8 cellular contexts compared by ENCODE assay signal in the genomic region with DNA sequence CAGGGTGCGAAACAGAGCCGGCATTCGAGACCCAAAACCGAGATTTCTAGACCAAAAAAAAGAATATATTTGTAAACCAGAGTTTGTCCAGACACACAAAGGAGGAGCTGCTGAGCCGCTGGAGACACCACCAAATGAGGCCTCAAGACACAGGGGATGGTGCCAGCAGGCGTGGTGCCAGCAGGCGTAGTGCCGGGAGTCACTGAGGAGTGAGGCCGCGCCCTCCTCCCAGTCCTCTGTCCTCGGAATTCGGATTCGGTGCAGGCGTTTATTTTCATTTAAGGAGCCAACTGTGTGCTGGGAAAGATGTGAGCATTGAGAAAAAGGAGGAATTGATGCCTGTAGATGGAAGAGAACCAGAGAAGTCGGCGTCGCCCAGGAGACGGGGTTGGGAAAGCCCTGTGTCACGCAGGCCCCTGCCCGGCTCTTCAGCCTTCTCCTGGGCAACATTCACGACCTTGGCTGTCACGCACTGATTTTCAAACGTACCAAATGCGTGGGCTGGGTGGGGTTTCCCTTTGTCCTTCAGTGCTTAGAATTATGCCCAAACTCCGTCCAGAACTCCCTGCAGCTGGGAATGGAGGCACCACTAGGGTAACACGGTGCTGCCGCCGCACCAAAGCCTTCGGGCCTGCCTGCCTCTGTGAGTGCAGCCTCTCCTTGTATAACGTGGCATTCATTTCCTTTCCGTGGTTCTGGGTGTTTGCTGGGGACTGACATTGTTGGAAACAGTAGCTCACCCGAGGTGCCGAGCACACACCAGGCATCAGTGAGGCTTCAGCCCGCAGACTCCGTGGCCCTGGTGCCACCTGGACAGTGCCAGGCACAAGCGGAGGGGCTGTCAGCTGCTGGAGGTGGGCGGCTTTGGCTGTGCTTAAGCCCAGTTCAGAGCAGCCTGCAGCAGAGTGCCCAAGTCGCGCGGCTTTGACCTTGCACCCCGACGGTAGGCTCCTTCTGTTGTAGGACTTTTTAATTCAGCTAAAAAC. TPM values are rescaled to one million over a fixed set of nuclear protein-coding genes. Genes with fewer than 3 reads are reported as not detected.
DNase-seq lines count a peak whose midpoint lies in the region; ATAC-seq and TF ChIP-seq lines count a peak whose summit lies in the region.

No MANE protein-coding gene starts in this region.

- intact Hi-C loops in esophagus muscularis mucosa (cut with DNase I), result no loop called here

- H3K4me1 ChIP-seq in esophagus muscularis mucosa, result peaks cover 26 to 54% (median 43%) of the 10 kb centered on the region in 4 donors

- DNase-seq in NCI-H2196 (lab: John Stamatoyannopoulos, UW; ENCODE audit: unreplicated experiment) (peak; percentile 15), NCI-H2196 treated with DMSO at 0.1 percent for 48 hours (lab: John Stamatoyannopoulos, UW; ENCODE audit: unreplicated experiment) (no peak), esophagus muscularis mucosa (ENCODE audit: extremely low spot score) (peak; percentile 98), mucosa of gallbladder (ENCODE audit: low spot score) (peak; percentile 87), ureter (ENCODE audit: low spot score) (peak; percentile 96), immature natural killer cell (no peak), SKM-1 treated with dmso at 0.1 percent for 144 hours (lab: John Stamatoyannopoulos, UW; ENCODE audit: unreplicated experiment) (no peak)

- peaks cover 0 to 35% (median 24%) of the 10 kb centered on the region in 4 donors for H3K36me3 ChIP-seq in esophagus muscularis mucosa

- H3K27me3 ChIP-seq in esophagus muscularis mucosa, result no peaks in the 10 kb centered on the region

- peaks cover 0 to 2% (median 0%) of the 10 kb centered on the region in 3 donors for H3K27me3 Mint-ChIP-seq in immature natural killer cell (ENCODE audit: low read depth in 3 of 3)

- peak overlapping the region in 3 of 4 donors; percentile 3 to 22 (median 21) for H3K4me3 ChIP-seq in esophagus muscularis mucosa

- H3K9me3 ChIP-seq in esophagus muscularis mucosa, result no peaks in the 10 kb centered on the region

- WGBS in esophagus muscularis mucosa, result 31% methylated on average over 33 of the region's 42 CpGs

- no peak overlapping the region for H3K27ac Mint-ChIP-seq in immature natural killer cell

- H3K36me3 Mint-ChIP-seq in immature natural killer cell, result peaks cover 13 to 24% (median 22%) of the 10 kb centered on the region in 3 donors

- TF ChIP-seq POLR2A in esophagus muscularis mucosa (IDR thresholded peaks at IDR 0.05; ENCODE audit: low read depth), result no peak

- no peaks in the 10 kb centered on the region for H3K9me3 Mint-ChIP-seq in immature natural killer cell

- peak; percentile 34 to 46 (median 42) for TF ChIP-seq CTCF in esophagus muscularis mucosa (IDR thresholded peaks at IDR 0.05)

- H3K27ac ChIP-seq in esophagus muscularis mucosa (replicated peaks in 1 of 4), result peak overlapping the region; percentile 85 to 97 (median 88)

- H3K4me1 Mint-ChIP-seq in immature natural killer cell, result peaks cover 32 to 38% of the 10 kb centered on the region in 2 donors

- no peak for TF ChIP-seq EP300 in esophagus muscularis mucosa (IDR thresholded peaks at IDR 0.05)

- H3K4me3 Mint-ChIP-seq in immature natural killer cell, result no peak overlapping the region

- no peak for ATAC-seq in HG02588 (IDR thresholded peaks at IDR 0.05; ENCODE audit: unreplicated experiment)

RNA-seq across cellular contexts. Expression of a gene that starts 49.0 kb away (rescaled TPM):
- 10 to 100 TPM; 17.6 to 29.2 (median 25.8) TPM for total RNA-seq in esophagus muscularis mucosa
- total RNA-seq in mucosa of gallbladder, result 31.5 TPM
- 26.2 TPM for total RNA-seq in ureter
- 10 to 100 TPM; 67.7 to 71.4 (median 70.2) TPM for polyA plus RNA-seq in immature natural killer cell

Comparison
In these comparisons a context has a peak if more than half of its experiments do, and no peak if none do; other contexts are left out.
1. DNase-seq: peak in NCI-H2196 (single experiment), esophagus muscularis mucosa (single experiment), mucosa of gallbladder (single experiment) and ureter (single experiment); none in NCI-H2196 treated with DMSO at 0.1 percent for 48 hours (single experiment), immature natural killer cell (0 of 3) and SKM-1 treated with dmso at 0.1 percent for 144 hours (single experiment).